10 cellular contexts compared by ENCODE assay signal in the genomic region with DNA sequence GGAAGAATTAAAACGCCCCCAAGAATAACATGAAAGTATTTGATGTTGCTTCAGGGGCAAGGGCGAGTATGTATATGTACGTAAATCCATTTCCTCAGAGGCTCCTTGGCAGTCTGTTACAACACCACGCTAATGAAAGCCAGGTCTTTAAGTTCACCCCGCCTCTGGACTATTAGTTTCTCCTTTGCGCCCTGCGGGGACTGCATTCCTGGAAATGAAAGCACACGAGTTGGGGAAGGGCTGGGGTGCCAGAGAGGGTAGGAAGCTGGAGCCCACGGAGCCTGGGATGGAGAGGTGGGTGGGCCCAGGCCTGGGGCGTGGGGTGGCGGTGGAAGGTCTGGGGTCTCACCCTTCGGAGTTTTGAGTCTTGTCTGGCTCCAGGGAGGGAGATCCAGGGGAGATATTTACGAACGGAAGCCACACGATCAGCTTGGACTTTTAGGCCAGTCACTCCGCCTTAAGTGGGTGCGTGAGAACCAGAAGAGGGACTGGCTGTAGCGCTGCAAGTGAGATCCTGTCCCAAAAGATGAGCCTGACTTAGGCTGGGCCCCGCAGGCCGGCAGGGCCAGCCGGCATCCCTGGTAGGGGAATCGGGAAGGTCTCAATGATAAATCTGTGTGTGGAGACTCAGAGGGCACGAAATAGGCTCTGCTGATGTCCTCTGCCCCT. TPM values are rescaled to one million over a fixed set of nuclear protein-coding genes. Genes with fewer than 3 reads are reported as not detected.
DNase-seq lines count a peak whose midpoint lies in the region; ATAC-seq, FAIRE-seq and TF ChIP-seq lines count a peak whose summit lies in the region.
"Had no signal": no experiment of that assay in that cellular context is flagged by ENCODE, and none has a peak within 500 bp of the region (broad histone marks: within the 10 kb centered on the region; RNA-seq: fewer than 3 reads in every experiment).

No MANE protein-coding gene starts in this region.

- H3K9me3 Mint-ChIP-seq in endothelial cell (ENCODE audit: unreplicated experiment), result no peaks in the 10 kb centered on the region

- TF ChIP-seq CTCF in endothelial cell (IDR thresholded peaks at IDR 0.05; ENCODE audit: unreplicated experiment) (no peak), neural cell (IDR thresholded peaks at IDR 0.05; ENCODE audit: poor library complexity, severe bottlenecking) (no peak)

- H3K4me3 ChIP-seq in HUES6 (ENCODE audit: low read depth, low read length) (peak overlapping the region; percentile 72), neural cell (ENCODE audit: low read length) (peak overlapping the region; percentile 84)

- peaks cover 11% of the 10 kb centered on the region for H3K4me1 Mint-ChIP-seq in endothelial cell (ENCODE audit: unreplicated experiment)

- H3K27me3 Mint-ChIP-seq in endothelial cell (ENCODE audit: unreplicated experiment), result peaks cover 12% of the 10 kb centered on the region

- peaks cover 30% of the 10 kb centered on the region for H3K79me2 ChIP-seq in neural cell (replicated peaks; ENCODE audit: insufficient read depth, low read length)

- no peaks in the 10 kb centered on the region for H4K20me1 ChIP-seq in neural cell (ENCODE audit: insufficient read depth)

- FAIRE-seq in frontal cortex (lab: Jason Lieb, UNC), result no peak
- FAIRE-seq: bronchial epithelial cell had no signal

- no peaks in the 10 kb centered on the region for H3K9me3 ChIP-seq in HUES6 (ENCODE audit: control insufficient read depth, insufficient read depth, low read depth, low read length)
- H3K9me3 ChIP-seq in neural cell (ENCODE audit: low read length), result no peaks in the 10 kb centered on the region
- H3K9me3 ChIP-seq: mucosa of descending colon had no signal

- H3K4me3 Mint-ChIP-seq in endothelial cell (ENCODE audit: unreplicated experiment), result peak overlapping the region; percentile 82

- H3K27me3 ChIP-seq in HUES6 (ENCODE audit: control insufficient read depth, insufficient read depth, low read length) (peaks cover 70% of the 10 kb centered on the region), neural cell (ENCODE audit: insufficient read depth, low read depth, low read length) (no peaks in the 10 kb centered on the region)

- H3K4me2 ChIP-seq in neural cell (ENCODE audit: low read length), result no peak overlapping the region

- no peaks in the 10 kb centered on the region for H3K9me2 ChIP-seq in neural cell (ENCODE audit: insufficient read depth, low read length)

- no peak overlapping the region for H2AFZ ChIP-seq in neural cell (ENCODE audit: low read depth, low read length)

- no peaks in the 10 kb centered on the region for H3F3A ChIP-seq in neural cell (ENCODE audit: insufficient read depth, low read length, poor library complexity, severe bottlenecking)

- peak overlapping the region; percentile 14 for H3K27ac Mint-ChIP-seq in endothelial cell (ENCODE audit: unreplicated experiment)

- H3K36me3 ChIP-seq in HUES6 (ENCODE audit: control insufficient read depth, insufficient read depth, low read length), result no peaks in the 10 kb centered on the region
- H3K36me3 ChIP-seq in neural cell (ENCODE audit: insufficient read depth, low read length), result no peaks in the 10 kb centered on the region

- no peak overlapping the region for H3K27ac ChIP-seq in HUES6 (ENCODE audit: low read depth, low read length)
- H3K27ac ChIP-seq in neural cell (ENCODE audit: low read length), result peak overlapping the region; percentile 95

- peaks cover 20% of the 10 kb centered on the region for H3K4me1 ChIP-seq in HUES6 (ENCODE audit: control insufficient read depth, insufficient read depth, low read length)

- H3K9ac ChIP-seq in HUES6 (ENCODE audit: low read length) (no peak overlapping the region), neural cell (ENCODE audit: low read length) (peak overlapping the region; percentile 95)

- no peak for TF ChIP-seq RAD21 in neural cell (conservative IDR thresholded peaks at IDR 0.05)

- TF ChIP-seq EP300 in neural cell (conservative IDR thresholded peaks at IDR 0.05; ENCODE audit: poor library complexity, severe bottlenecking), result no peak

- ATAC-seq in GM19023 (IDR thresholded peaks at IDR 0.05; ENCODE audit: unreplicated experiment), result no peak
- ATAC-seq in HG02798 (IDR thresholded peaks at IDR 0.05; ENCODE audit: poor library complexity, unreplicated experiment), result no peak

- peaks cover 4% of the 10 kb centered on the region for H3K36me3 Mint-ChIP-seq in endothelial cell (ENCODE audit: low read depth, unreplicated experiment)

- peak; percentile 59 to 67 for DNase-seq in AML-193 (lab: John Stamatoyannopoulos, UW)
- DNase-seq in endothelial cell (ENCODE audit: low spot score), result no peak
- no peak for DNase-seq in SHP77 (lab: John Stamatoyannopoulos, UW)
- DNase-seq in frontal cortex (ENCODE audit: low spot score in 2 of 2), result no peak

TF ChIP-seq in neural cell, 6 proteins besides CTCF, POLR2A, EP300 and RAD21:
- TF ChIP-seq SMC3 (conservative IDR thresholded peaks at IDR 0.05; ENCODE audit: poor library complexity), result no peak
- no peak for TF ChIP-seq EZH2 (IDR thresholded peaks at IDR 0.05; ENCODE audit: borderline replicate concordance, insufficient read depth, low read length, poor library complexity, severe bottlenecking)
- no peak for TF ChIP-seq POLR2AphosphoS5 (IDR thresholded peaks at IDR 0.05)
- no peak for TF ChIP-seq TAF1 (IDR thresholded peaks at IDR 0.05; ENCODE audit: low read depth)
- no peak for TF ChIP-seq MXI1 (conservative IDR thresholded peaks at IDR 0.05; ENCODE audit: poor library complexity, severe bottlenecking)
- TF ChIP-seq, protein P1, sequence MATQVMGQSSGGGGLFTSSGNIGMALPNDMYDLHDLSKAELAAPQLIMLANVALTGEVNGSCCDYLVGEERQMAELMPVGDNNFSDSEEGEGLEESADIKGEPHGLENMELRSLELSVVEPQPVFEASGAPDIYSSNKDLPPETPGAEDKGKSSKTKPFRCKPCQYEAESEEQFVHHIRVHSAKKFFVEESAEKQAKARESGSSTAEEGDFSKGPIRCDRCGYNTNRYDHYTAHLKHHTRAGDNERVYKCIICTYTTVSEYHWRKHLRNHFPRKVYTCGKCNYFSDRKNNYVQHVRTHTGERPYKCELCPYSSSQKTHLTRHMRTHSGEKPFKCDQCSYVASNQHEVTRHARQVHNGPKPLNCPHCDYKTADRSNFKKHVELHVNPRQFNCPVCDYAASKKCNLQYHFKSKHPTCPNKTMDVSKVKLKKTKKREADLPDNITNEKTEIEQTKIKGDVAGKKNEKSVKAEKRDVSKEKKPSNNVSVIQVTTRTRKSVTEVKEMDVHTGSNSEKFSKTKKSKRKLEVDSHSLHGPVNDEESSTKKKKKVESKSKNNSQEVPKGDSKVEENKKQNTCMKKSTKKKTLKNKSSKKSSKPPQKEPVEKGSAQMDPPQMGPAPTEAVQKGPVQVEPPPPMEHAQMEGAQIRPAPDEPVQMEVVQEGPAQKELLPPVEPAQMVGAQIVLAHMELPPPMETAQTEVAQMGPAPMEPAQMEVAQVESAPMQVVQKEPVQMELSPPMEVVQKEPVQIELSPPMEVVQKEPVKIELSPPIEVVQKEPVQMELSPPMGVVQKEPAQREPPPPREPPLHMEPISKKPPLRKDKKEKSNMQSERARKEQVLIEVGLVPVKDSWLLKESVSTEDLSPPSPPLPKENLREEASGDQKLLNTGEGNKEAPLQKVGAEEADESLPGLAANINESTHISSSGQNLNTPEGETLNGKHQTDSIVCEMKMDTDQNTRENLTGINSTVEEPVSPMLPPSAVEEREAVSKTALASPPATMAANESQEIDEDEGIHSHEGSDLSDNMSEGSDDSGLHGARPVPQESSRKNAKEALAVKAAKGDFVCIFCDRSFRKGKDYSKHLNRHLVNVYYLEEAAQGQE (IDR thresholded peaks at IDR 0.05; ENCODE audit: borderline replicate concordance), result no peak
TF ChIP-seq in neural cell: peak in this region for 0.

RNA-seq across cellular contexts. Expression of a gene that starts 1.6 kb away (rescaled TPM):
- total RNA-seq in endothelial cell (ENCODE audit: unreplicated experiment) (18.8 TPM), frontal cortex (122 TPM)
- polyA plus RNA-seq in neural cell, result 69.8 and 70.7 TPM in 2 replicates
- polyA minus RNA-seq in neural cell, result 310 and 316 TPM in 2 replicates

Comparison
In these comparisons a context has a peak if more than half of its experiments do, and no peak if none do; other contexts are left out.
1. DNase-seq: peak in AML-193 (2 of 2); none in endothelial cell (single experiment), SHP77 (0 of 2) and frontal cortex (0 of 2).